In genomic region chr16:2894231-2894630, GRCh38 we compare ENCODE assay signal across 1 cellular context.
TF ChIP-seq lines count a peak whose summit lies in the region.

No MANE protein-coding gene starts in this region.

TF ChIP-seq in GM23338, 12 proteins besides CTCF, POLR2A, EP300 and RAD21 (continued from another document):
- no peak for TF ChIP-seq ZNF462 (CRISPR knock-in tag; IDR thresholded peaks at IDR 0.05)
- no peak for TF ChIP-seq REST (IDR thresholded peaks at IDR 0.05; ENCODE audit: unreplicated experiment)
